Comparison of ENCODE assay signal across 10 cellular contexts in genomic region chr2:197869501-197870111, GRCh38.
A peak's percentile ranks its signal among the peaks of the same experiment; 100 is the strongest.
DNase-seq lines count a peak whose midpoint lies in the region; ATAC-seq, FAIRE-seq and TF ChIP-seq lines count a peak whose summit lies in the region.
"Had no signal": no experiment of that assay in that cellular context is flagged by ENCODE, and none has a peak within 500 bp of the region (broad histone marks: within the 10 kb centered on the region; RNA-seq: fewer than 3 reads in every experiment).

No MANE protein-coding gene starts in this region.

- H3K36me3 Mint-ChIP-seq in activated CD4-positive, alpha-beta T cell treated with anti-CD3 and anti-CD28 coated beads, Interleukin-2, amount 10 ng/mL, durations not matched to agents 24 days and 14 days (ENCODE audit: low read depth) = peaks cover 2% of the 10 kb centered on the region

- no peak overlapping the region for H3K4me3 ChIP-seq in fibroblast of pulmonary artery (replicated peaks; ENCODE audit: low read depth, low read length)

- peak; percentile 44 for DNase-seq in stimulated activated CD4-positive, alpha-beta T cell treated with anti-CD3 and anti-CD28 coated beads, Interleukin-15, amount 100 ng/mL, for 24 hours
- DNase-seq in stimulated activated CD4-positive, alpha-beta T cell treated with anti-CD3 and anti-CD28 coated beads, Interleukin-4, amount 100 ng/mL, for 1 hour = no peak
- peak; percentile 73 for DNase-seq in activated CD4-positive, alpha-beta T cell treated with anti-CD3 and anti-CD28 coated beads, Interleukin-2, amount 10 ng/mL, durations not matched to agents 24 days and 14 days
- DNase-seq in fibroblast of pulmonary artery (ENCODE audit: low read depth) (peak; percentile 35), Kasumi-1 (lab: John Stamatoyannopoulos, UW) (no peak), NCI-H446 (lab: John Stamatoyannopoulos, UW) (no peak), frontal cortex (ENCODE audit: low spot score in 2 of 2) (no peak)
- DNase-seq in stimulated activated naive CD8-positive, alpha-beta T cell treated with anti-CD3 and anti-CD28 coated beads, Interleukin-15, amount 100 ng/mL, for 72 hours = no peak
- DNase-seq: cortex of kidney had no signal

- intact Hi-C loops in activated CD4-positive, alpha-beta T cell treated with anti-CD3 and anti-CD28 coated beads, Interleukin-2, amount 10 ng/mL, durations not matched to agents 24 days and 14 days (cut with micrococcal nuclease) = loop anchor here (1.0 to 2.0 kb wide), 4 partner anchors 20 to 175 kb away; no protein-coding TSS in a partner anchor

- peak; percentile 61 for ATAC-seq in stimulated activated naive CD8-positive, alpha-beta T cell treated with anti-CD3 and anti-CD28 coated beads, Interleukin-15, amount 100 ng/mL, for 72 hours

- H3K27me3 Mint-ChIP-seq in activated CD4-positive, alpha-beta T cell treated with anti-CD3 and anti-CD28 coated beads, Interleukin-2, amount 10 ng/mL, durations not matched to agents 24 days and 14 days = no peaks in the 10 kb centered on the region
- no peaks in the 10 kb centered on the region for H3K27me3 Mint-ChIP-seq in stimulated activated naive CD8-positive, alpha-beta T cell treated with anti-CD3 and anti-CD28 coated beads, Interleukin-15, amount 100 ng/mL, for 72 hours

- TF ChIP-seq CTCF in fibroblast of pulmonary artery (IDR thresholded peaks at IDR 0.05; ENCODE audit: low read length, missing control alignments) = no peak

- FAIRE-seq in frontal cortex (lab: Jason Lieb, UNC) = no peak

- peak overlapping the region; percentile 75 for H3K4me3 Mint-ChIP-seq in activated CD4-positive, alpha-beta T cell treated with anti-CD3 and anti-CD28 coated beads, Interleukin-2, amount 10 ng/mL, durations not matched to agents 24 days and 14 days
- peak overlapping the region; percentile 72 to 86 for H3K4me3 Mint-ChIP-seq in stimulated activated naive CD8-positive, alpha-beta T cell treated with anti-CD3 and anti-CD28 coated beads, Interleukin-15, amount 100 ng/mL, for 72 hours
- H3K4me3 Mint-ChIP-seq: B cell had no signal

- H3K4me1 Mint-ChIP-seq in activated CD4-positive, alpha-beta T cell treated with anti-CD3 and anti-CD28 coated beads, Interleukin-2, amount 10 ng/mL, durations not matched to agents 24 days and 14 days = peaks cover 38% of the 10 kb centered on the region
- H3K4me1 Mint-ChIP-seq in stimulated activated naive CD8-positive, alpha-beta T cell treated with anti-CD3 and anti-CD28 coated beads, Interleukin-15, amount 100 ng/mL, for 72 hours = peaks cover 34% of the 10 kb centered on the region
- H3K4me1 Mint-ChIP-seq: B cell had no signal

- H3K27ac Mint-ChIP-seq in activated CD4-positive, alpha-beta T cell treated with anti-CD3 and anti-CD28 coated beads, Interleukin-2, amount 10 ng/mL, durations not matched to agents 24 days and 14 days = peak overlapping the region; percentile 84
- H3K27ac Mint-ChIP-seq in stimulated activated naive CD8-positive, alpha-beta T cell treated with anti-CD3 and anti-CD28 coated beads, Interleukin-15, amount 100 ng/mL, for 72 hours = peak overlapping the region; percentile 92 to 93
- H3K27ac Mint-ChIP-seq: B cell had no signal

- no peaks in the 10 kb centered on the region for H3K9me3 Mint-ChIP-seq in activated CD4-positive, alpha-beta T cell treated with anti-CD3 and anti-CD28 coated beads, Interleukin-2, amount 10 ng/mL, durations not matched to agents 24 days and 14 days
- H3K9me3 Mint-ChIP-seq in stimulated activated naive CD8-positive, alpha-beta T cell treated with anti-CD3 and anti-CD28 coated beads, Interleukin-15, amount 100 ng/mL, for 72 hours = no peaks in the 10 kb centered on the region

Comparison
In these comparisons a context has a peak if more than half of its experiments do, and no peak if none do; other contexts are left out.
1. DNase-seq: peak in stimulated activated CD4-positive, alpha-beta T cell treated with anti-CD3 and anti-CD28 coated beads, Interleukin-15, amount 100 ng/mL, for 24 hours (single experiment), activated CD4-positive, alpha-beta T cell treated with anti-CD3 and anti-CD28 coated beads, Interleukin-2, amount 10 ng/mL, durations not matched to agents 24 days and 14 days (single experiment) and fibroblast of pulmonary artery (single experiment); none in stimulated activated CD4-positive, alpha-beta T cell treated with anti-CD3 and anti-CD28 coated beads, Interleukin-4, amount 100 ng/mL, for 1 hour (single experiment), stimulated activated naive CD8-positive, alpha-beta T cell treated with anti-CD3 and anti-CD28 coated beads, Interleukin-15, amount 100 ng/mL, for 72 hours (0 of 2), Kasumi-1 (0 of 2), NCI-H446 (0 of 2) and frontal cortex (0 of 2).